ENCODE assay signal across 7 cellular contexts in the genomic region with DNA sequence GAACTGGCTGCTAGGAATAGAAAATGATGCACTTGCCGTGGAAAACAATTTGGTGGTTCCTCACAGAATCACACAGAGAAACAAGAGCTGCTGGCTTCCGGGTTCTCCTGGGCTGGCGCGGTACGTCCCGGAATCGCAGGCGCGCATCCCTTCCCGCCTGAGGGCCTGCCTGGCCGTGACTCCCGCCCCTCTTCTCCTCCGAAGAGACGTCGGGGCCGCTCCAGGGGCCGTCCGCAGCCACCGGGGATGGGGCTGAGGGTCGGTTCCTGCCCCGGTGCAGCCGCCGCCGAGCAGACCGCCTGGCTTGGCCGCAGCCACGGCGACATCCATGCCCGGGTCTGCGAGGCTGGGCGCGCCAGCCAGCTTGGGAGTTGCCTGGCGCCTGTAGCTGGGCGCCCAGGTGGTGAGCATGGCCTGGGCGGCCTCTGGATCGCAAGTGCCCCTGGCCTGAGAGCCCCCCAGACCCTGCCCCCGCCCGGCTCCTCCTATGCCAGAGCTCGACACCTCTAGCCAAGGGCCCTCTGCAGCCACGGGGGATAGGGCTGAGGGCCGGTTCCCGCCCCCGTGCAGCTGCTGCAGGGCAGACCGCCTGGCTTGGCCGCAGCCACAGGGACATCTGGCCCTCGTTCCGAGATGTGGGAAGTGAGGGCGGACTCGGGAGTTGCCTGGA.
DNase-seq lines count a peak whose midpoint lies in the region; ATAC-seq, FAIRE-seq and TF ChIP-seq lines count a peak whose summit lies in the region.
"Not testable (repeated sequence)": the region's sequence is repeated elsewhere in the genome, so short reads cannot be mapped to it uniquely, and the experiment has no call there.

No MANE protein-coding gene starts in this region.

- intact Hi-C loops in kidney (cut with DNase I); sciatic nerve (cut with DNase I): not testable (repeated sequence)

- H3K36me3 ChIP-seq in kidney (ENCODE audit: control insufficient read depth in 1 of 2, insufficient read depth in 2 of 2, low read length in 2 of 2), result not testable (repeated sequence)

- H3K4me1 ChIP-seq in kidney (ENCODE audit: control insufficient read depth in 1 of 2, insufficient read depth in 1 of 2, low read depth in 1 of 2, low read length in 2 of 2), result not testable (repeated sequence)

- TF ChIP-seq CTCF in choroid plexus epithelial cell (conservative IDR thresholded peaks at IDR 0.05; ENCODE audit: low read depth, low read length); kidney (IDR thresholded peaks at IDR 0.05; ENCODE audit: borderline replicate concordance, extremely low read depth, insufficient read depth): not testable (repeated sequence)

- peak; percentile 25 for ATAC-seq in GM18867 (IDR thresholded peaks at IDR 0.05; ENCODE audit: unreplicated experiment)
- ATAC-seq in HG02588 (IDR thresholded peaks at IDR 0.05; ENCODE audit: unreplicated experiment), result peak; percentile 25
- ATAC-seq in sciatic nerve, result not testable (repeated sequence)

- DNase-seq in LHCN-M2 (ENCODE audit: low read depth) (peak; percentile 1), kidney (peak; percentile 80), sciatic nerve (ENCODE audit: low spot score) (peak; percentile 67)
- DNase-seq in activated CD8-positive, alpha-beta memory T cell treated with anti-CD3 and anti-CD28 coated beads for 48 hours (ENCODE audit: low read depth in 2 of 3, low spot score in 2 of 3), result peak in 2 of 3 experiments; percentile 24 to 28
- not testable (repeated sequence) for DNase-seq in choroid plexus epithelial cell (ENCODE audit: low read depth)

- peak overlapping the region; percentile 30 for H3K4me3 ChIP-seq in choroid plexus epithelial cell (ENCODE audit: low read depth, low read length)
- H3K4me3 ChIP-seq in kidney (ENCODE audit: low read length in 2 of 2), result not testable (repeated sequence)

- not testable (repeated sequence) for H3K9me3 ChIP-seq in kidney (ENCODE audit: control insufficient read depth in 1 of 2, low read length in 2 of 2)

- H3K9ac ChIP-seq in kidney (ENCODE audit: low read length in 2 of 2), result not testable (repeated sequence)

- not testable (repeated sequence) for H3K27ac ChIP-seq in kidney (ENCODE audit: low read depth in 2 of 2, low read length in 2 of 2)

- not testable (repeated sequence) for FAIRE-seq in kidney (lab: Jason Lieb, UNC)
